Comparison of ENCODE assay signal across 8 cellular contexts in genomic region chr9:14348241-14349140, GRCh38. TPM values are rescaled to one million over a fixed set of nuclear protein-coding genes. Genes with fewer than 3 reads are reported as not detected.
DNase-seq lines count a peak whose midpoint lies in the region; ATAC-seq and TF ChIP-seq lines count a peak whose summit lies in the region.

No MANE protein-coding gene starts in this region.

- H3K4me1 ChIP-seq in right cardiac atrium (ENCODE audit: control insufficient read depth, insufficient read depth, low read length), result peaks cover 10% of the 10 kb centered on the region

- H3K4me3 ChIP-seq in astrocyte of the cerebellum (ENCODE audit: low read depth, low read length) (peak overlapping the region; percentile 35), right cardiac atrium (ENCODE audit: low read length) (peak overlapping the region; percentile 33)

- TF ChIP-seq CTCF in GM20000 (IDR thresholded peaks at IDR 0.05; ENCODE audit: extremely low read depth, missing control alignments) (no peak), astrocyte of the cerebellum (IDR thresholded peaks at IDR 0.05; ENCODE audit: low read depth, low read length, missing control alignments) (no peak)

- ATAC-seq in right cardiac atrium (peak; percentile 3 to 7), GM19452 (IDR thresholded peaks at IDR 0.05; ENCODE audit: unreplicated experiment) (no peak)

- H3K27ac ChIP-seq in right cardiac atrium (ENCODE audit: low read length), result peak overlapping the region; percentile 97

- no peaks in the 10 kb centered on the region for H3K9me3 ChIP-seq in right cardiac atrium (ENCODE audit: control insufficient read depth, low read length)

- POLR2A ChIA-PET in HEK293T (lab: Yijun Ruan, JAX), result no interaction called here

- CTCF ChIA-PET in HEK293T (lab: Yijun Ruan, JAX), result interaction anchor here (0.5 kb wide), 1 partner anchor 207 kb away, joined by 3 read pairs; no protein-coding TSS in a partner anchor

- no peaks in the 10 kb centered on the region for H3K27me3 ChIP-seq in right cardiac atrium (ENCODE audit: control insufficient read depth, insufficient read depth)

- in situ Hi-C loops in astrocyte of the cerebellum (cut with HindIII; ENCODE audit: low sequenced_read_pairs), result no loop called here

- intact Hi-C loops in right cardiac atrium (cut with DNase I), result no loop called here

- peak; percentile 25 for DNase-seq in GM20000 (ENCODE audit: low spot score)
- DNase-seq in astrocyte of the cerebellum (ENCODE audit: low read depth), result no peak
- peak; percentile 39 to 77 (median 71) for DNase-seq in right cardiac atrium
- DNase-seq in putamen (ENCODE audit: low spot score), result peak; percentile 42
- DNase-seq in HEK293T (ENCODE audit: extremely low spot score), result no peak
- no peak for DNase-seq in cortex of kidney (lab: John Stamatoyannopoulos, UW)
- DNase-seq in SKM-1 treated with dmso at 0.1 percent for 144 hours (lab: John Stamatoyannopoulos, UW; ENCODE audit: unreplicated experiment), result no peak

- WGBS in right cardiac atrium, result 2% methylated on average over 45 of the region's 45 CpGs

TF ChIP-seq in HEK293T, 16 proteins besides CTCF, POLR2A, EP300 and RAD21:
- no peak for TF ChIP-seq PKNOX1 (IDR thresholded peaks at IDR 0.05)
- no peak for TF ChIP-seq LEF1 (IDR thresholded peaks at IDR 0.05; ENCODE audit: borderline replicate concordance)
- TF ChIP-seq HDGF (IDR thresholded peaks at IDR 0.05; ENCODE audit: borderline replicate concordance), result no peak
- TF ChIP-seq TARDBP (IDR thresholded peaks at IDR 0.05), result no peak
- TF ChIP-seq ELF4 (IDR thresholded peaks at IDR 0.05), result no peak
- no peak for TF ChIP-seq SUZ12 (IDR thresholded peaks at IDR 0.05)
- TF ChIP-seq FOXA1 (IDR thresholded peaks at IDR 0.05), result no peak
- TF ChIP-seq BHLHE40 (IDR thresholded peaks at IDR 0.05; ENCODE audit: borderline replicate concordance), result no peak
- TF ChIP-seq L3MBTL2 (conservative IDR thresholded peaks at IDR 0.05), result no peak
- no peak for TF ChIP-seq FOXK2 (IDR thresholded peaks at IDR 0.05)
- TF ChIP-seq ARNT (IDR thresholded peaks at IDR 0.05), result no peak
- TF ChIP-seq FOXM1 (IDR thresholded peaks at IDR 0.05; ENCODE audit: borderline replicate concordance), result no peak
- TF ChIP-seq CTBP1 (IDR thresholded peaks at IDR 0.05; ENCODE audit: borderline replicate concordance), result no peak
- no peak for TF ChIP-seq SP1 (IDR thresholded peaks at IDR 0.05)
- TF ChIP-seq ZNF384 (IDR thresholded peaks at IDR 0.05), result no peak

RNA-seq across cellular contexts. Expression of gene NFIB, which starts 34.5 kb away (rescaled TPM):
- total RNA-seq in right cardiac atrium, result 100 to 1,000 TPM; 125 to 143 (median 134) TPM
- 22.5 TPM for polyA plus RNA-seq in right cardiac atrium

Comparison
In these comparisons a context has a peak if more than half of its experiments do, and no peak if none do; other contexts are left out.
1. DNase-seq: peak in GM20000 (single experiment), right cardiac atrium (3 of 3) and putamen (single experiment); none in astrocyte of the cerebellum (single experiment), HEK293T (single experiment), cortex of kidney (single experiment) and SKM-1 treated with dmso at 0.1 percent for 144 hours (single experiment).